In genomic region chr15:99124641-99125040, GRCh38 we compare ENCODE assay signal across 2 cellular contexts.
TF ChIP-seq lines count a peak whose summit lies in the region.

No MANE protein-coding gene starts in this region.

TF ChIP-seq in HCT116, 20 proteins besides CTCF, POLR2A, EP300 and RAD21:
- TF ChIP-seq ZNF274 (IDR thresholded peaks at IDR 0.05; ENCODE audit: low read depth, low read length) (no peak), TCF7L2 (IDR thresholded peaks at IDR 0.05; ENCODE audit: borderline replicate concordance, extremely low read depth, insufficient read depth, insufficient read length) (no peak), YY1 (IDR thresholded peaks at IDR 0.05; ENCODE audit: extremely low read depth, insufficient replicate concordance, low read depth, low read length) (no peak), REST (IDR thresholded peaks at IDR 0.05; ENCODE audit: low read depth) (no peak), ZBTB33 (IDR thresholded peaks at IDR 0.05; ENCODE audit: extremely low read depth, insufficient replicate concordance, low read length) (no peak), ZFX (IDR thresholded peaks at IDR 0.05) (no peak), EGR1 (IDR thresholded peaks at IDR 0.05; ENCODE audit: low read depth) (no peak), CEBPB (IDR thresholded peaks at IDR 0.05; ENCODE audit: low read depth) (no peak), FOSL1 (IDR thresholded peaks at IDR 0.05; ENCODE audit: low read depth) (no peak), CBX3 (IDR thresholded peaks at IDR 0.05; ENCODE audit: low read depth) (no peak), POLR2AphosphoS5 (IDR thresholded peaks at IDR 0.05; ENCODE audit: low read depth, low read length) (no peak), JUND (IDR thresholded peaks at IDR 0.05) (no peak), SP1 (IDR thresholded peaks at IDR 0.05; ENCODE audit: low read depth) (no peak), EZH2phosphoT487 (IDR thresholded peaks at IDR 0.05; ENCODE audit: borderline replicate concordance) (no peak), ELF1 (IDR thresholded peaks at IDR 0.05; ENCODE audit: borderline replicate concordance, low read depth) (no peak), SIN3A (IDR thresholded peaks at IDR 0.05; ENCODE audit: low read depth) (no peak), EZH2 (IDR thresholded peaks at IDR 0.05) (no peak), SRF (IDR thresholded peaks at IDR 0.05; ENCODE audit: low read depth) (no peak)
- TF ChIP-seq, protein P1, sequence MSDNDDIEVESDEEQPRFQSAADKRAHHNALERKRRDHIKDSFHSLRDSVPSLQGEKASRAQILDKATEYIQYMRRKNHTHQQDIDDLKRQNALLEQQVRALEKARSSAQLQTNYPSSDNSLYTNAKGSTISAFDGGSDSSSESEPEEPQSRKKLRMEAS (IDR thresholded peaks at IDR 0.05): no peak
- TF ChIP-seq, protein P2, sequence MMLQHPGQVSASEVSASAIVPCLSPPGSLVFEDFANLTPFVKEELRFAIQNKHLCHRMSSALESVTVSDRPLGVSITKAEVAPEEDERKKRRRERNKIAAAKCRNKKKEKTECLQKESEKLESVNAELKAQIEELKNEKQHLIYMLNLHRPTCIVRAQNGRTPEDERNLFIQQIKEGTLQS (IDR thresholded peaks at IDR 0.05): no peak

TF ChIP-seq in K562, 482 proteins besides CTCF, POLR2A, EP300 and RAD21:
- TF ChIP-seq ELF1 (tag; IDR thresholded peaks at IDR 0.05) (no peak), STAT5B (CRISPR knock-in tag; IDR thresholded peaks at IDR 0.05) (no peak), BMI1 (IDR thresholded peaks at IDR 0.05; ENCODE audit: low read length) (no peak), KAT8 (IDR thresholded peaks at IDR 0.05; ENCODE audit: low read depth) (no peak), TRIM24 (IDR thresholded peaks at IDR 0.05) (no peak), RERE (CRISPR knock-in tag; IDR thresholded peaks at IDR 0.05; ENCODE audit: borderline replicate concordance) (no peak), PHF8 (IDR thresholded peaks at IDR 0.05; ENCODE audit: borderline replicate concordance, low read length) (no peak), BRF1 (IDR thresholded peaks at IDR 0.05; ENCODE audit: borderline replicate concordance, extremely low read depth, insufficient read length) (no peak), GTF2F1 (IDR thresholded peaks at IDR 0.05; ENCODE audit: low read depth, low read length) (no peak), ZNF695 (CRISPR knock-in tag; IDR thresholded peaks at IDR 0.05) (no peak), CBX2 (IDR thresholded peaks at IDR 0.05; ENCODE audit: insufficient read depth, low read length, poor library complexity, severe bottlenecking) (no peak), NCOA2 (IDR thresholded peaks at IDR 0.05; ENCODE audit: partially characterized antibody in 2 of 2) (no peak), SLC30A9 (CRISPR knock-in tag; IDR thresholded peaks at IDR 0.05) (no peak), GATAD2A (IDR thresholded peaks at IDR 0.05) (no peak), FOXO4 (CRISPR knock-in tag; IDR thresholded peaks at IDR 0.05) (no peak), NFIX (CRISPR knock-in tag; IDR thresholded peaks at IDR 0.05; ENCODE audit: low read depth) (no peak), ZFPM2 (CRISPR knock-in tag; IDR thresholded peaks at IDR 0.05) (no peak)
- TF ChIP-seq, protein P3, sequence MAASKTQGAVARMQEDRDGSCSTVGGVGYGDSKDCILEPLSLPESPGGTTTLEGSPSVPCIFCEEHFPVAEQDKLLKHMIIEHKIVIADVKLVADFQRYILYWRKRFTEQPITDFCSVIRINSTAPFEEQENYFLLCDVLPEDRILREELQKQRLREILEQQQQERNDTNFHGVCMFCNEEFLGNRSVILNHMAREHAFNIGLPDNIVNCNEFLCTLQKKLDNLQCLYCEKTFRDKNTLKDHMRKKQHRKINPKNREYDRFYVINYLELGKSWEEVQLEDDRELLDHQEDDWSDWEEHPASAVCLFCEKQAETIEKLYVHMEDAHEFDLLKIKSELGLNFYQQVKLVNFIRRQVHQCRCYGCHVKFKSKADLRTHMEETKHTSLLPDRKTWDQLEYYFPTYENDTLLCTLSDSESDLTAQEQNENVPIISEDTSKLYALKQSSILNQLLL (CRISPR knock-in tag; IDR thresholded peaks at IDR 0.05; ENCODE audit: borderline replicate concordance): no peak
